ENCODE assay signal across 8 cellular contexts in the genomic region with DNA sequence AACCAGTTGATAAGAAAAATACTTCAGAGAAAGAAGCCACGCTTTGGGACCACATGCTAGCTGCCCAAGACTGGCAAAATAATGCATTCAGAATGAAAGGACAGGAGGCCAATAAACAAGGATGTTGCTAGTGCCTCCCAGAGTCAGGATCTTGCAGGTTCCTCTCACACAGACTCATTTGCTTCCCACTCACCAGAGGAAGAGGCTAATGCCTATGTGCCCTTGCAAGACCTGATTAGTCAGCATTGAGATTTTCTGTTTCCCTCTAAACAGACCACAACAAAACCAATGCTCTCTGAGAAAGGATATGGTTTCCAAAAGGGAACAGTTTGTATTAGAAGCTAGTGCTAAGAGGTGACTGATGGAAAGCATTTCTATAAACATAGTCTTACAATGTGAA.
A peak's percentile ranks its signal among the peaks of the same experiment; 100 is the strongest.
DNase-seq lines count a peak whose midpoint lies in the region; TF ChIP-seq lines count a peak whose summit lies in the region.

No MANE protein-coding gene starts in this region.

- H3K4me1 ChIP-seq in mesenchymal stem cell (ENCODE audit: control insufficient read depth, insufficient read depth, low read depth, low read length) = peaks cover 2% of the 10 kb centered on the region

- H3K4ac ChIP-seq in mesenchymal stem cell (ENCODE audit: low read depth in 1 of 2, low read length in 2 of 2) = no peak overlapping the region

- WGBS in mesenchymal stem cell = 100% methylated on average over 1 of the region's 1 CpG

- H3K9ac ChIP-seq in mesenchymal stem cell (ENCODE audit: low read length) = peak overlapping the region; percentile 25

- no peak overlapping the region for H3K14ac ChIP-seq in mesenchymal stem cell (ENCODE audit: low read length in 2 of 2)

- no peak overlapping the region for H3K4me2 ChIP-seq in mesenchymal stem cell (ENCODE audit: low read length, poor library complexity, severe bottlenecking)

- no peaks in the 10 kb centered on the region for H3K9me3 ChIP-seq in mesenchymal stem cell (ENCODE audit: control insufficient read depth, low read length)

- no peak overlapping the region for H2BK12ac ChIP-seq in mesenchymal stem cell (ENCODE audit: low read length in 2 of 2)

- H4K91ac ChIP-seq in mesenchymal stem cell (ENCODE audit: low read length) = no peak overlapping the region

- H3K23ac ChIP-seq in mesenchymal stem cell (ENCODE audit: low read length in 2 of 2) = no peak overlapping the region

- POLR2A ChIA-PET in BJ (lab: Charles Lee) = no interaction called here

- H3K79me1 ChIP-seq in mesenchymal stem cell (replicated peaks; ENCODE audit: low read length, poor library complexity, severe bottlenecking) = peaks cover 15% of the 10 kb centered on the region

- in situ Hi-C loops in KBM-7 (cut with MboI; ENCODE audit: low pct_unique_long_range_greater_than_20kb, low sequenced_read_pairs) = no loop called here

- no peak overlapping the region for H2BK120ac ChIP-seq in mesenchymal stem cell (ENCODE audit: low read depth, low read length)

- no peak overlapping the region for H2AK5ac ChIP-seq in mesenchymal stem cell (ENCODE audit: low read length, severe bottlenecking)

- DNase-seq in BJ (ENCODE audit: low read depth) (peak; percentile 17), KBM-7 (peak; percentile 21), cardiac fibroblast (ENCODE audit: low read depth in 2 of 2) (peak; percentile 48 to 69), mesenchymal stem cell (peak; percentile 79), NCI-H748 (lab: John Stamatoyannopoulos, UW; ENCODE audit: unreplicated experiment) (no peak), COLO668 (lab: John Stamatoyannopoulos, UW; ENCODE audit: unreplicated experiment) (no peak), NCI-H128 (lab: John Stamatoyannopoulos, UW; ENCODE audit: unreplicated experiment) (no peak), LoVo (ENCODE audit: low spot score) (no peak)

- H3K27me3 ChIP-seq in BJ (ENCODE audit: control insufficient read depth, insufficient read depth, low read length) = no peaks in the 10 kb centered on the region
- no peaks in the 10 kb centered on the region for H3K27me3 ChIP-seq in mesenchymal stem cell (ENCODE audit: control insufficient read depth in 1 of 2, insufficient read depth in 1 of 2, low read length in 2 of 2)

- H2AFZ ChIP-seq in mesenchymal stem cell (ENCODE audit: low read depth, low read length) = no peak overlapping the region

- no peak overlapping the region for H2BK5ac ChIP-seq in mesenchymal stem cell (ENCODE audit: low read depth, low read length, poor library complexity, severe bottlenecking)

- no peak overlapping the region for H2BK15ac ChIP-seq in mesenchymal stem cell (ENCODE audit: low read depth, poor library complexity, severe bottlenecking)

- H3K18ac ChIP-seq in mesenchymal stem cell (ENCODE audit: low read depth in 1 of 2, low read length in 2 of 2) = no peak overlapping the region

- peaks cover 16% of the 10 kb centered on the region for H3K36me3 ChIP-seq in BJ (ENCODE audit: control insufficient read depth, insufficient read depth, low read length)
- peaks cover 46 to 90% of the 10 kb centered on the region in 2 experiments for H3K36me3 ChIP-seq in mesenchymal stem cell (ENCODE audit: control insufficient read depth in 1 of 2, insufficient read depth in 2 of 2, low read depth in 1 of 2, low read length in 2 of 2)

- no peak overlapping the region for H3K4me3 ChIP-seq in BJ (ENCODE audit: low read depth, low read length)
- H3K4me3 ChIP-seq in cardiac fibroblast (replicated peaks in 1 of 2; ENCODE audit: low read depth in 2 of 2, low read length in 2 of 2) = no peak overlapping the region
- H3K4me3 ChIP-seq in mesenchymal stem cell (ENCODE audit: insufficient read depth in 1 of 2, low read depth in 1 of 2, low read length in 2 of 2) = no peak overlapping the region

- H3K27ac ChIP-seq in mesenchymal stem cell (ENCODE audit: low read length, poor library complexity, severe bottlenecking) = peak overlapping the region; percentile 19

- TF ChIP-seq CTCF in BJ (IDR thresholded peaks at IDR 0.05; ENCODE audit: insufficient read depth, low read depth, low read length) = 0 out of 2 replicates have a peak, but pooled peaks have one; percentile 5
- no peak for TF ChIP-seq CTCF in cardiac fibroblast (IDR thresholded peaks at IDR 0.05; ENCODE audit: low read depth, low read length)

- no peak overlapping the region for H4K8ac ChIP-seq in mesenchymal stem cell (ENCODE audit: low read length)

- CTCF ChIA-PET in BJ (lab: Yijun Ruan, JAX) = no interaction called here

Comparison
In these comparisons a context has a peak if more than half of its experiments do, and no peak if none do; other contexts are left out.
1. DNase-seq: peak in BJ (single experiment), KBM-7 (single experiment), cardiac fibroblast (2 of 2) and mesenchymal stem cell (single experiment); none in NCI-H748 (single experiment), COLO668 (single experiment), NCI-H128 (single experiment) and LoVo (single experiment).